Comparison of ENCODE assay signal across 8 cellular contexts in genomic region chr2:121736462-121737336, GRCh38. TPM values are rescaled to one million over a fixed set of nuclear protein-coding genes. Genes with fewer than 3 reads are reported as not detected.
DNase-seq lines count a peak whose midpoint lies in the region; ATAC-seq and TF ChIP-seq lines count a peak whose summit lies in the region.

NIFK (minus strand) TSS chr2:121736875; CDS start chr2:121736850, 25 bp downstream.

- H3K79me2 ChIP-seq in MM.1S (ENCODE audit: low read length) = peaks cover 43% of the 10 kb centered on the region

- peaks cover 20% of the 10 kb centered on the region for H3K36me3 Mint-ChIP-seq in nephron (ENCODE audit: low read depth)

- no peaks in the 10 kb centered on the region for H3K27me3 Mint-ChIP-seq in nephron (ENCODE audit: low read depth)

- H3K9ac ChIP-seq in MM.1S (ENCODE audit: low read length) = peak within 1 kb of the TSS; percentile 96

- TF ChIP-seq CTCF in MM.1S (IDR thresholded peaks at IDR 0.05; ENCODE audit: low read length) (no peak), fibroblast of the aortic adventitia (IDR thresholded peaks at IDR 0.05; ENCODE audit: insufficient read depth, low read length) (no peak), nephron (IDR thresholded peaks at IDR 0.05; ENCODE audit: unreplicated experiment in 3 of 3) (no peak)

- peaks cover 11% of the 10 kb centered on the region for H3K4me1 Mint-ChIP-seq in nephron

- peaks cover 7% of the 10 kb centered on the region for H3K36me3 ChIP-seq in MM.1S (replicated peaks; ENCODE audit: insufficient read depth, low read length)

- H3K9me3 ChIP-seq in MM.1S (replicated peaks; ENCODE audit: insufficient read depth, low read length) = no peaks in the 10 kb centered on the region

- no peaks in the 10 kb centered on the region; the same call in 1 of the 2 replicates for H3K27me3 ChIP-seq in MM.1S (replicated peaks; ENCODE audit: insufficient read depth, low read length)

- peak within 1 kb of the TSS; percentile 25 to 91 (median 27) for H3K27ac Mint-ChIP-seq in nephron

- no peaks in the 10 kb centered on the region for H3K9me3 Mint-ChIP-seq in nephron

- peaks cover 3% of the 10 kb centered on the region; the same call in 1 of the 2 replicates for H4K20me1 ChIP-seq in MM.1S (ENCODE audit: insufficient read depth, low read length)

- H2AFZ ChIP-seq in MM.1S (ENCODE audit: low read length) = peak within 1 kb of the TSS; percentile 89

- DNase-seq in G401 (ENCODE audit: low spot score) (peak; percentile 97), HCEC 1CT (peak; percentile 98), MM.1S (peak; percentile 98), SHP77 treated with DMSO at 0.1 percent for 48 hours (lab: John Stamatoyannopoulos, UW) (peak; percentile 90), fibroblast of the aortic adventitia (ENCODE audit: low read depth) (peak; percentile 93)
- peak; percentile 100 for DNase-seq in activated effector memory CD4-positive, alpha-beta T cell treated with anti-CD3 and anti-CD28 coated beads, Interleukin-2, amount 50 U/mL, for 16 hours
- peak; percentile 100 for DNase-seq in stimulated activated naive CD8-positive, alpha-beta T cell treated with anti-CD3 and anti-CD28 coated beads, Interleukin-15, Interleukin-2, amounts not matched to agents 100 U/mL and 50 U/mL, for 24 hours

- ATAC-seq in stimulated activated naive CD8-positive, alpha-beta T cell treated with anti-CD3 and anti-CD28 coated beads, Interleukin-15, Interleukin-2, amounts not matched to agents 100 U/mL and 50 U/mL, for 24 hours = peak; percentile 94

- H3K4me3 Mint-ChIP-seq in nephron = peak within 1 kb of the TSS; percentile 97 to 99 (median 98)

- no peaks in the 10 kb centered on the region; the same call in 1 of the 2 replicates for H3K4me1 ChIP-seq in MM.1S (ENCODE audit: low read length)

- H3K9me2 ChIP-seq in MM.1S (replicated peaks; ENCODE audit: insufficient read depth, low read length) = no peaks in the 10 kb centered on the region

- peak within 1 kb of the TSS; percentile 64 for H3K4me2 ChIP-seq in MM.1S (ENCODE audit: low read depth, low read length)

- H3K27ac ChIP-seq in MM.1S (ENCODE audit: low read length) = peak within 1 kb of the TSS; percentile 64; the same call in 1 of the 2 replicates

- H3F3A ChIP-seq in MM.1S (ENCODE audit: insufficient read depth, low read length) = peaks cover 9% of the 10 kb centered on the region

- H3K4me3 ChIP-seq in MM.1S (ENCODE audit: low read length) (peak within 1 kb of the TSS; percentile 96), fibroblast of the aortic adventitia (ENCODE audit: low read depth, low read length) (peak within 1 kb of the TSS; percentile 79)

- in situ Hi-C loops in G401 (cut with HindIII; ENCODE audit: low sequenced_read_pairs) = no loop called here

RNA-seq across cellular contexts. Expression of gene NIFK, which starts in this region (rescaled TPM):
- total RNA-seq in G401 (2014; rRNA removed; shearing (Covaris generic)) = 66.6 and 103 TPM in 2 replicates
- 49.5 and 176 TPM in 2 replicates for total RNA-seq in fibroblast of the aortic adventitia (ENCODE audit: low replicate concordance)

Comparison
In these comparisons a context has a peak if more than half of its experiments do, and no peak if none do; other contexts are left out.
1. Peak in every context shown above with its lines: DNase-seq, ATAC-seq, H3K4me3 ChIP-seq and H3K27ac ChIP-seq.